In the genomic region with DNA sequence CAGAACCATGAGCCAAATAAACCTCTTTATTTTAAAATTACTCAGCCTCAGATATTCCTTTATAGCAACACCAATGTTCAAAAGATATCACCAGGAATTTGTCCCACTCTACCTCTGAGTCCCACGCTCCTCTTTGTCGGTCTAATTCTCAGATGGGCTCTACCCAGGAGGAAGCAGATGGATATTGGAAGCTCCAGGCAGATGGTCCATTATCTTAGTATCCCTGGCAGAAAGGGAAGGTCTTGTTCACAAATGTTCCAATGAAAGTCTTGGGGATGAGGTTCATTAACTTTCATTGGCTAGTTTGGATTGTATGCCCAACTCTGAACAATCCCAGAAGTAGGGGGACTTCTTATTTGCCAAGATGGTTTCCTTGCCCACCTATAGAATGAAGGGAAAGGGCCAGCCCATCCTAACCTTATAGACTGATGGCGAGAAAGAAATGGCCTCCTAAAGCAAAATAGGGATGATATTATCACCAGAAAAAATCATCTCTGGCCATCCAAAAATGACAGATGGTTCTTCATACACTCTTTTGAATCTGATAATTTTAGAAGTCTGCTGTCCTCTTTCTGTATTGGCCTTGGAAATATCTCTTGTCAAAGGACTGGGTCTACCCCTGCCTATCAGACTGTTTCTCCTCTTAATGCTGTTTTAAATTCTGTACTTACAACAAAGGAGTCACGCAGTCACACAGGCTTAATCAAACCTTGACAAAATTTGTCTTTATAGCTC, we compare ENCODE assay signal across 6 cellular contexts.
"Had no signal": no experiment of that assay in that cellular context is flagged by ENCODE, and none has a peak within 500 bp of the region (broad histone marks: within the 10 kb centered on the region; RNA-seq: fewer than 3 reads in every experiment).

No MANE protein-coding gene starts in this region.

- DNase-seq: GM23248, GOT3, H7, HFFc6, KBM-7 had no signal

- ATAC-seq: HCT116 had no signal
